8 cellular contexts compared by ENCODE assay signal in genomic region chr12:108514468-108514972, GRCh38. TPM values are rescaled to one million over a fixed set of nuclear protein-coding genes. Genes with fewer than 3 reads are reported as not detected.
A peak's percentile ranks its signal among the peaks of the same experiment; 100 is the strongest.
DNase-seq lines count a peak whose midpoint lies in the region; ATAC-seq and TF ChIP-seq lines count a peak whose summit lies in the region.

No MANE protein-coding gene starts in this region.

- H3K4me1 Mint-ChIP-seq in CD4-positive, alpha-beta memory T cell = peaks cover 16 to 42% (median 27%) of the 10 kb centered on the region in 4 donors
- H3K4me1 Mint-ChIP-seq in brain = peaks cover 38% of the 10 kb centered on the region

- peak; percentile 3 for ATAC-seq in HG03066 (IDR thresholded peaks at IDR 0.05; ENCODE audit: low read depth, unreplicated experiment)
- no peak for ATAC-seq in GM18870 (IDR thresholded peaks at IDR 0.05; ENCODE audit: unreplicated experiment)
- no peak for ATAC-seq in HG02981 (IDR thresholded peaks at IDR 0.05; ENCODE audit: unreplicated experiment)

- intact Hi-C loops in CD4-positive, alpha-beta memory T cell (cut with micrococcal nuclease) = loop anchor here (2.0 to 10.0 kb wide), 5 partner anchors 118 to 1420 kb away; partner anchors contain the start of genes CORO1C, CRY1, SELPLG and SSH1

- WGBS in mesodermal cell (ENCODE audit: insufficient coverage in 2 of 2), 2 experiments = 42 to 48% methylated on average over 18 to 19 of the region's 19 CpGs

- TF ChIP-seq CTCF in brain (conservative IDR thresholded peaks at IDR 0.05) = no peak

- H3K4me3 Mint-ChIP-seq in CD4-positive, alpha-beta memory T cell = peak overlapping the region; percentile 91 to 97 (median 94)
- peak overlapping the region; percentile 91 to 97 (median 95) for H3K4me3 Mint-ChIP-seq in brain

- peaks cover 27% of the 10 kb centered on the region for H3K4me1 ChIP-seq in CD4-positive, alpha-beta memory T cell (ENCODE audit: insufficient read depth, low read length)
- H3K4me1 ChIP-seq in mesodermal cell (ENCODE audit: control insufficient read depth, insufficient read depth, low read length, poor library complexity, severe bottlenecking) = peaks cover 3% of the 10 kb centered on the region

- peak overlapping the region; percentile 86 for H3K27ac ChIP-seq in CD4-positive, alpha-beta memory T cell (ENCODE audit: low read depth, low read length)
- no peak overlapping the region for H3K27ac ChIP-seq in mesodermal cell (ENCODE audit: low read depth, low read length, severe bottlenecking)

- peak overlapping the region; percentile 90 to 97 (median 95) for H3K27ac Mint-ChIP-seq in CD4-positive, alpha-beta memory T cell
- H3K27ac Mint-ChIP-seq in brain = peak overlapping the region; percentile 67 to 91 (median 85)

- no peaks in the 10 kb centered on the region for H3K27me3 ChIP-seq in CD4-positive, alpha-beta memory T cell (ENCODE audit: insufficient read depth, low read length)

- peaks cover 15% of the 10 kb centered on the region for H3K36me3 ChIP-seq in CD4-positive, alpha-beta memory T cell (ENCODE audit: insufficient read depth, low read length)
- H3K36me3 ChIP-seq in mesodermal cell (ENCODE audit: control insufficient read depth, insufficient read depth, low read length) = peaks cover 26% of the 10 kb centered on the region

- peaks cover 1% of the 10 kb centered on the region in 2 donors for H3K27me3 Mint-ChIP-seq in CD4-positive, alpha-beta memory T cell
- no peaks in the 10 kb centered on the region for H3K27me3 Mint-ChIP-seq in brain

- H3K9me3 Mint-ChIP-seq in CD4-positive, alpha-beta memory T cell = peaks cover 0 to 2% (median 0%) of the 10 kb centered on the region in 8 donors
- H3K9me3 Mint-ChIP-seq in brain = peaks cover 0 to 8% (median 0%) of the 10 kb centered on the region in 5 experiments

- CTCF ChIA-PET in CD4-positive, alpha-beta memory T cell (lab: Charles Lee; ENCODE audit: partially characterized antibody) = interaction anchor here (0.6 to 1.3 kb wide), 3 partner anchors 30 to 839 kb away, joined by 3 read pairs; no protein-coding TSS in a partner anchor

- peak overlapping the region; percentile 84 to 90 for H3K4me3 ChIP-seq in CD4-positive, alpha-beta memory T cell (ENCODE audit: low read length in 2 of 2)
- H3K4me3 ChIP-seq in mesodermal cell (ENCODE audit: extremely low read depth, insufficient read depth, low read length, poor library complexity, severe bottlenecking) = peak overlapping the region; percentile 84

- POLR2A ChIA-PET in CD4-positive, alpha-beta memory T cell (lab: Charles Lee; ENCODE audit: partially characterized antibody) = interaction anchor here (1.0 kb wide), 1 partner anchor 47 kb away, joined by 8 read pairs; the partner anchor contains the start of genes ISCU and SART3

- H3K36me3 Mint-ChIP-seq in CD4-positive, alpha-beta memory T cell = peaks cover 8 to 20% of the 10 kb centered on the region in 2 donors
- peaks cover 13% of the 10 kb centered on the region for H3K36me3 Mint-ChIP-seq in brain

- DNase-seq in CD4-positive, alpha-beta memory T cell = no peak
- DNase-seq in NCI-H2081 treated with DMSO at 0.1 percent for 48 hours (lab: John Stamatoyannopoulos, UW) = no peak
- no peak for DNase-seq in NCI-H345 treated with DMSO at 0.1 percent for 48 hours (lab: John Stamatoyannopoulos, UW; ENCODE audit: unreplicated experiment)

- H3K9me3 ChIP-seq in CD4-positive, alpha-beta memory T cell (ENCODE audit: control insufficient read depth in 1 of 2, low read length in 2 of 2) = no peaks in the 10 kb centered on the region
- H3K9me3 ChIP-seq in mesodermal cell (ENCODE audit: control insufficient read depth, low read length) = peaks cover 5% of the 10 kb centered on the region

RNA-seq across cellular contexts. Expression of gene FICD, which starts 0.6 kb away (rescaled TPM):
- total RNA-seq in CD4-positive, alpha-beta memory T cell = 10 to 100 TPM; 10.6 to 12.3 TPM
- polyA plus RNA-seq in CD4-positive, alpha-beta memory T cell = 1 to 10 TPM; 2.3 to 3.9 TPM
- 3.2 TPM for polyA plus RNA-seq in brain (ENCODE audit: insufficient read depth, low read depth, low replicate concordance)
- 4.1 TPM for polyA plus RNA-seq in mesodermal cell (2013, experiment 1 of 2)
- polyA plus RNA-seq in mesodermal cell (2013, experiment 2 of 2) = 3.5 TPM

RNA-seq across cellular contexts. Expression of gene SART3, which starts 46.5 kb away (rescaled TPM):
- total RNA-seq in CD4-positive, alpha-beta memory T cell = 100 to 1,000 TPM; 101 to 112 TPM
- 10 to 100 TPM; 25.9 to 52.5 TPM for polyA plus RNA-seq in CD4-positive, alpha-beta memory T cell
- 36.6 TPM for polyA plus RNA-seq in brain (ENCODE audit: insufficient read depth, low read depth, low replicate concordance)
- 44.2 TPM for polyA plus RNA-seq in mesodermal cell (2013, experiment 1 of 2)
- polyA plus RNA-seq in mesodermal cell (2013, experiment 2 of 2) = 38.5 TPM

RNA-seq across cellular contexts. Expression of gene ISCU, which starts 47.9 kb away (rescaled TPM):
- total RNA-seq in CD4-positive, alpha-beta memory T cell = 100 to 1,000 TPM; 182 to 195 TPM
- 100 to 1,000 TPM; 267 to 316 TPM for polyA plus RNA-seq in CD4-positive, alpha-beta memory T cell
- polyA plus RNA-seq in brain (ENCODE audit: insufficient read depth, low read depth, low replicate concordance) = 108 TPM
- polyA plus RNA-seq in mesodermal cell (2013, experiment 1 of 2) = 145 TPM
- 137 TPM for polyA plus RNA-seq in mesodermal cell (2013, experiment 2 of 2)
